Comparison of ENCODE assay signal across 15 cellular contexts in genomic region chr5:131825404-131826013, GRCh38. TPM values are rescaled to one million over a fixed set of nuclear protein-coding genes. Genes with fewer than 3 reads are reported as not detected.
DNase-seq lines count a peak whose midpoint lies in the region; ATAC-seq and TF ChIP-seq lines count a peak whose summit lies in the region.
"Had no signal": no experiment of that assay in that cellular context is flagged by ENCODE, and none has a peak within 500 bp of the region (broad histone marks: within the 10 kb centered on the region; RNA-seq: fewer than 3 reads in every experiment).

No MANE protein-coding gene starts in this region.

- intact Hi-C loops in left ventricle myocardium superior (cut with micrococcal nuclease) (no loop called here), posterior vena cava (cut with DNase I) (no loop called here)

- no peak overlapping the region for H3K4me3 ChIP-seq in GM12865 (ENCODE audit: low read depth, low read length)
- H3K4me3 ChIP-seq: psoas muscle, upper lobe of left lung had no signal

- ATAC-seq in GM19328 (IDR thresholded peaks at IDR 0.05; ENCODE audit: unreplicated experiment) (peak; percentile 86), HG02973 (IDR thresholded peaks at IDR 0.05; ENCODE audit: unreplicated experiment) (peak; percentile 65), left ventricle myocardium superior (no peak)
- ATAC-seq: psoas muscle had no signal

- peak; percentile 54 for DNase-seq in GM12865 (ENCODE audit: low read depth)
- peak; percentile 17 for DNase-seq in amniotic epithelial cell (ENCODE audit: low read depth)
- DNase-seq in left ventricle myocardium superior, result no peak
- no peak for DNase-seq in A172 (ENCODE audit: low spot score)
- DNase-seq in posterior vena cava (ENCODE audit: low spot score), result no peak
- no peak for DNase-seq in NCI-H345 (lab: John Stamatoyannopoulos, UW)
- DNase-seq: activated CD4-positive, alpha-beta T cell treated with anti-CD3 and anti-CD28 coated beads for 1 hour; Calu3; immature natural killer cell; NCI-H146; NCI-H774; psoas muscle; upper lobe of left lung had no signal

- no peak for TF ChIP-seq CTCF in GM12865 (IDR thresholded peaks at IDR 0.05; ENCODE audit: insufficient read depth, low read depth, low read length, missing control alignments)

RNA-seq across cellular contexts. Expression of gene FNIP1, which starts 28.7 kb away (rescaled TPM):
- 33.8 TPM for total RNA-seq in left ventricle myocardium superior
- 50.5 and 59.4 TPM in 2 replicates for total RNA-seq in A172 (2014; rRNA removed; shearing (Covaris generic))
- 10 to 100 TPM; 34.1 to 39.5 TPM for total RNA-seq in posterior vena cava

Comparison
In these comparisons a context has a peak if more than half of its experiments do, and no peak if none do; other contexts are left out.
1. DNase-seq: peak in GM12865 (single experiment) and amniotic epithelial cell (single experiment); none in left ventricle myocardium superior (single experiment), A172 (single experiment), posterior vena cava (single experiment) and NCI-H345 (single experiment).